ENCODE assay signal across 8 cellular contexts in the genomic region with DNA sequence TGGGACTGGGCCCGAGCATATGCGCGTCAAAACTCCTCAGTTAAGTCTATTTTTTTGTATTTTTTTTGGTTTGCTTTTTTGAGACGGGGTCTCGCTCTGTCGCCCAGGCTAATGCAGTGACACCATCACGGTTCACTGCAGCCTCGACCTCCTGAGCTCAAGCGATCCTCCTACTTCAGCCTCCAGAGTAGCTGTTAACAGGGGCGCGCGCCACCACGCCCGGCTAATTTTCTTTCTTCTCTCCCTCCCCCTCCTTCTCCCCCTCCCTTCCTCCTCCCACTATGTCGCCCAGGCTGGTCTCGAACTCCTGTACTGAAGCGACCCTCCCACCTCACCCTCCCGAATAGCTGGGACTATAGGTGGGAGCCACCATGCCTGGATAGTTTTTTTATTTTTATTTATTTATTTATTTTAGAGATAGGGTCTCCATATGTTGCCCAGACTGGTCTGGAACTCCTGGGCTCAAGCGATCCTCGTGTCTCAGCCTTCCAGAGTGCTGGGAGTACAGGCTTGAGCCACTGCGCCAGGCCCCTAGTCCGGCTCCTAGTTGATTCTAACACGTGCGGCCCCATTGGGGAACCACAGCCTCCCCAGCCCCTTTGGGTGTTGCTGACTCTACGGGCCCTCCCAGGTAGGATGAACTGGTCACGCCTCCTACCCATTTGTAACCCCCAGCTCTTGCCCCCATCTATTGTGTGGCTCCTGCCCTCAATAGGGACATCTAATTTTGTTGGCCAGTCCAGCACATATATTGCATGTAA. TPM values are rescaled to one million over a fixed set of nuclear protein-coding genes. Genes with fewer than 3 reads are reported as not detected.
DNase-seq lines count a peak whose midpoint lies in the region; ATAC-seq, FAIRE-seq and TF ChIP-seq lines count a peak whose summit lies in the region.

No MANE protein-coding gene starts in this region.

- no peak for TF ChIP-seq POLR2A in GM12892 (IDR thresholded peaks at IDR 0.05; ENCODE audit: low read depth, low read length)

- ATAC-seq in heart right ventricle (no peak), GM19328 (IDR thresholded peaks at IDR 0.05; ENCODE audit: unreplicated experiment) (no peak)

- no peaks in the 10 kb centered on the region for H3K9me3 ChIP-seq in WERI-Rb-1 (ENCODE audit: severe bottlenecking)
- H3K9me3 ChIP-seq in heart right ventricle, result no peaks in the 10 kb centered on the region

- H3K36me3 ChIP-seq in WERI-Rb-1 (no peaks in the 10 kb centered on the region), heart right ventricle (no peaks in the 10 kb centered on the region)

- peak overlapping the region; percentile 98 for H3K27ac ChIP-seq in WERI-Rb-1
- H3K27ac ChIP-seq in heart right ventricle, result peak overlapping the region in 9 of 10 donors; percentile 47 to 98 (median 95)

- intact Hi-C loops in heart right ventricle (cut with DNase I), result loop anchor here in 1 of 10 donors (2.0 kb wide), 1 partner anchor 19 kb away; the partner anchor contains the start of gene ZNF497

- no peak for TF ChIP-seq CTCF in WERI-Rb-1 (IDR thresholded peaks at IDR 0.05; ENCODE audit: low read depth, low read length)
- TF ChIP-seq CTCF in heart right ventricle (IDR thresholded peaks at IDR 0.05), result no peak

- DNase-seq in GM12892 (ENCODE audit: insufficient read length) (no peak), WERI-Rb-1 (no peak), heart right ventricle (no peak), skeletal muscle cell (ENCODE audit: low read depth) (no peak), KG1 (lab: John Stamatoyannopoulos, UW) (no peak), ACHN (no peak), NCI-H2196 (lab: John Stamatoyannopoulos, UW; ENCODE audit: unreplicated experiment) (no peak)

- peak overlapping the region; percentile 38 for H3K4me3 ChIP-seq in WERI-Rb-1 (ENCODE audit: low read depth, low read length)
- peak overlapping the region; percentile 36 to 96 (median 79) for H3K4me3 ChIP-seq in heart right ventricle
- H3K4me3 ChIP-seq in skeletal muscle cell (ENCODE audit: low read depth, low read length), result peak overlapping the region; percentile 71

- FAIRE-seq in GM12892 (lab: Jason Lieb, UNC), result peak; percentile 30

- in situ Hi-C loops in ACHN (cut with HindIII; ENCODE audit: low pct_ligation_motif_present, low pct_unique_long_range_greater_than_20kb, low sequenced_read_pairs), result no loop called here

- 32% methylated on average over 26 of the region's 26 CpGs for WGBS in heart right ventricle, 2 donors

- H3K4me1 ChIP-seq in heart right ventricle, result peaks cover 17 to 44% (median 31%) of the 10 kb centered on the region in 9 donors

- H3K27me3 ChIP-seq in WERI-Rb-1 (ENCODE audit: insufficient read depth, low read depth, severe bottlenecking) (no peaks in the 10 kb centered on the region), heart right ventricle (no peaks in the 10 kb centered on the region)

RNA-seq across cellular contexts. Expression of gene ZNF837, which starts 0.8 kb away (rescaled TPM):
- not detected for polyA plus RNA-seq in GM12892 (2012; ENCODE audit: missing spikeins)
- total RNA-seq in heart right ventricle, result under 1 TPM; 0.11 to 0.90 (median 0.41) TPM
- under 1 TPM; 0.36 to 0.88 TPM for polyA plus RNA-seq in heart right ventricle

RNA-seq across cellular contexts. Expression of gene RPS5, which starts 5.4 kb away (rescaled TPM):
- 2,354 TPM for polyA plus RNA-seq in GM12892 (2012; ENCODE audit: missing spikeins)
- 100 to 1,000 TPM; 360 to 610 (median 413) TPM for total RNA-seq in heart right ventricle
- polyA plus RNA-seq in heart right ventricle, result 1,000 to 10,000 TPM in 1 of 2 donors, 100 to 1,000 TPM in 1; 430 to 2,053 TPM

RNA-seq across cellular contexts. Expression of gene RNF225, which starts 13.8 kb away (rescaled TPM):
- polyA plus RNA-seq in GM12892 (2012; ENCODE audit: missing spikeins), result not detected
- not detected for total RNA-seq in heart right ventricle
- not detected for polyA plus RNA-seq in heart right ventricle

RNA-seq across cellular contexts. Expression of gene ZNF497, which starts 19.1 kb away (rescaled TPM):
- 0.36 TPM for polyA plus RNA-seq in GM12892 (2012; ENCODE audit: missing spikeins)
- under 1 TPM in 9 of 10 donors, not detected in 1; 0.14 to 0.73 (median 0.30) TPM for total RNA-seq in heart right ventricle
- polyA plus RNA-seq in heart right ventricle, result under 1 TPM; 0.22 to 0.33 TPM

RNA-seq across cellular contexts. Expression of gene ZNF584, which starts 26.8 kb away (rescaled TPM):
- polyA plus RNA-seq in GM12892 (2012; ENCODE audit: missing spikeins), result 4.0 TPM
- 10 to 100 TPM; 12.7 to 20.4 (median 17.6) TPM for total RNA-seq in heart right ventricle
- polyA plus RNA-seq in heart right ventricle, result 10 to 100 TPM in 1 of 2 donors, 1 to 10 TPM in 1; 6.5 to 15.9 TPM
